In genomic region chr3:112199622-112200316, GRCh38 we compare ENCODE assay signal across 22 cellular contexts.
DNase-seq lines count a peak whose midpoint lies in the region; ATAC-seq, FAIRE-seq and TF ChIP-seq lines count a peak whose summit lies in the region.
"Had no signal": no experiment of that assay in that cellular context is flagged by ENCODE, and none has a peak within 500 bp of the region (broad histone marks: within the 10 kb centered on the region; RNA-seq: fewer than 3 reads in every experiment).

No MANE protein-coding gene starts in this region.

- no peak for FAIRE-seq in bronchial epithelial cell (lab: Jason Lieb, UNC)
- FAIRE-seq: G401.6, GM12878, kidney had no signal

- TF ChIP-seq CTCF in bronchial epithelial cell (IDR thresholded peaks at IDR 0.05; ENCODE audit: insufficient read depth, low read length, severe bottlenecking) = peak; percentile 30

- H3K4me3 ChIP-seq in bronchial epithelial cell (ENCODE audit: low read depth, low read length) = no peak overlapping the region
- H3K4me3 ChIP-seq: esophagus squamous epithelium, GM12878, heart left ventricle had no signal

- no peaks in the 10 kb centered on the region for H3K27me3 ChIP-seq in bronchial epithelial cell (ENCODE audit: control insufficient read depth, insufficient read depth, low read length)
- H3K27me3 ChIP-seq: esophagus squamous epithelium, heart left ventricle had no signal

- DNase-seq in EH (ENCODE audit: low read depth) (peak; percentile 59), LoVo (ENCODE audit: low spot score) (peak; percentile 20), bronchial epithelial cell (ENCODE audit: low read depth) (peak; percentile 92), kidney tubule cell (ENCODE audit: low spot score) (peak; percentile 76), NCI-H748 treated with DMSO at 0.1 percent for 48 hours (lab: John Stamatoyannopoulos, UW) (no peak), iPS-NIHi11 (ENCODE audit: low spot score) (no peak)
- DNase-seq: activated CD4-positive, alpha-beta T cell treated with anti-CD3 and anti-CD28 coated beads for 1 hour; activated CD8-positive, alpha-beta memory T cell treated with anti-CD3 and anti-CD28 coated beads, Interleukin-2, amount 10 ng/mL, durations not matched to agents 7 days and 5 days; activated effector memory CD4-positive, alpha-beta T cell treated with Interleukin-2 at 50 U/mL for 16 hours; esophagus squamous epithelium; heart left ventricle; kidney; midbrain; NCI-H1092; NCI-H2107; NCI-H524 treated with DMSO at 0.1 percent for 48 hours; stimulated activated naive CD8-positive, alpha-beta T cell treated with anti-CD3 and anti-CD28 coated beads, Interleukin-15, amount 100 ng/mL, for 72 hours; T-helper 9 cell had no signal

- H3K36me3 ChIP-seq in bronchial epithelial cell (ENCODE audit: control insufficient read depth, insufficient read depth, low read length) = no peaks in the 10 kb centered on the region
- H3K36me3 ChIP-seq: esophagus squamous epithelium had no signal

- ATAC-seq in HG02885 (IDR thresholded peaks at IDR 0.05; ENCODE audit: poor library complexity, unreplicated experiment) (no peak), HG02973 (IDR thresholded peaks at IDR 0.05; ENCODE audit: unreplicated experiment) (no peak)
- ATAC-seq: activated CD8-positive, alpha-beta memory T cell treated with anti-CD3 and anti-CD28 coated beads, Interleukin-2, amount 10 ng/mL, durations not matched to agents 7 days and 5 days; GM12878; heart left ventricle; stimulated activated naive CD8-positive, alpha-beta T cell treated with anti-CD3 and anti-CD28 coated beads, Interleukin-15, amount 100 ng/mL, for 72 hours had no signal

Comparison
In these comparisons a context has a peak if more than half of its experiments do, and no peak if none do; other contexts are left out.
1. DNase-seq: peak in EH (single experiment), LoVo (single experiment), bronchial epithelial cell (single experiment) and kidney tubule cell (single experiment); none in NCI-H748 treated with DMSO at 0.1 percent for 48 hours (single experiment) and iPS-NIHi11 (single experiment).